ENCODE assay signal across 1 cellular context in the genomic region with DNA sequence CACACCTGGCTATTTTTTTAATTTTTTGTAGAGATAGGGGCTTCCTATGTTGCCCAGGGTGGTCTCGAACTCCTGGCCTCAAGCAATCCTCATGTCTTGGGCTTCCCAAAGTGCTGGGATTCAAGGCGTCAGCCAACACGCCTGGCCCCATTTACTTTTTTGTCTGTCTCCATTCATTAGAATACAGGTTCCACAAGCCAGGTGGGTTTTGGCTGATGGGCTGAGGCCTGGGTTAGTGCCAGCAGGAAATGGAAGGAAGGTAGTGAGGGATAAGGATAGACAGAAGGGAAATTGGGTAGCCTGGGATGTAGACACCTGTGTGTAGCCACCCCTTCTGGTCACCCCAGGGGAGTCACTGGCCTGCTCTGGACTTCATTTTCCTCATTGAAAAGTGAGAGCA.
A peak's percentile ranks its signal among the peaks of the same experiment; 100 is the strongest.
TF ChIP-seq lines count a peak whose summit lies in the region.

No MANE protein-coding gene starts in this region.

TF ChIP-seq in HepG2, 621 proteins besides CTCF, POLR2A, EP300 and RAD21:
- no peak for TF ChIP-seq CEBPG (CRISPR knock-in tag; IDR thresholded peaks at IDR 0.05)
- TF ChIP-seq AGO1 (IDR thresholded peaks at IDR 0.05; ENCODE audit: low read depth, low read length, poor library complexity, severe bottlenecking): no peak
- TF ChIP-seq ZNF569 (CRISPR knock-in tag; IDR thresholded peaks at IDR 0.05; ENCODE audit: borderline replicate concordance): no peak
- TF ChIP-seq, protein P1, sequence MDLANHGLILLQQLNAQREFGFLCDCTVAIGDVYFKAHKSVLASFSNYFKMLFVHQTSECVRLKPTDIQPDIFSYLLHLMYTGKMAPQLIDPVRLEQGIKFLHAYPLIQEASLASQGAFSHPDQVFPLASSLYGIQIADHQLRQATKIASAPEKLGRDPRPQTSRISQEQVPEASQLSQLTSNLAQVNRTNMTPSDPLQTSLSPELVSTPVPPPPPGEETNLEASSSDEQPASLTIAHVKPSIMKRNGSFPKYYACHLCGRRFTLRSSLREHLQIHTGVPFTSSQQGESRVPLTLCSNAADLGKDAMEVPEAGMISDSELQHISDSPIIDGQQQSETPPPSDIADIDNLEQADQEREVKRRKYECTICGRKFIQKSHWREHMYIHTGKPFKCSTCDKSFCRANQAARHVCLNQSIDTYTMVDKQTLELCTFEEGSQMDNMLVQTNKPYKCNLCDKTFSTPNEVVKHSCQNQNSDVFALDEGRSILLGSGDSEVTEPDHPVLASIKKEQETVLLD (CRISPR knock-in tag; IDR thresholded peaks at IDR 0.05; ENCODE audit: low read depth): no peak
- TF ChIP-seq ZNF251 (CRISPR knock-in tag; IDR thresholded peaks at IDR 0.05): no peak
- TF ChIP-seq ZNF773 (CRISPR knock-in tag; IDR thresholded peaks at IDR 0.05; ENCODE audit: borderline replicate concordance): no peak
- 0 out of 2 replicates have a peak, but pooled peaks have one; percentile 53 for TF ChIP-seq ZNF607 (CRISPR knock-in tag; IDR thresholded peaks at IDR 0.05; ENCODE audit: borderline replicate concordance)
TF ChIP-seq in HepG2: peak in this region for 1.
